In the genomic region with DNA sequence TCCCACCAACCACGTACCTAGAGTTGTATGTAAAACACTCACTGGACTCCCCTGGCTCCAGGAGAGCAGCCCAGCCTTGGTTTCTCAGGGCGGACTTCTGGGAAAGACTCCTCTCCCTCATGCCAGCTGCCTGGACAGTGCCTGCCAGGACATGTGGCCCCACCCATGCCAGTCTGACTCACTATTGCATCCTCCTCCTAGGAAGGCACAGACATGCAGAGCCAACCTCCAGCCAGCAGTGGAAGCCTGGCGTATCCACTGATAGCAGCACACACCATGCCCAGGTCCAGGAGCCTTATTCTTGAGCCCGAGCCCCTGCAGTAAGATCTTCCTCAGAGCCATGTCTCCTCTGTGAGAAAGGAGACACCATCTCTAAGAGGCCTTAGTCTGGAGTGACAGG, we compare ENCODE assay signal across 9 cellular contexts. TPM values are rescaled to one million over a fixed set of nuclear protein-coding genes. Genes with fewer than 3 reads are reported as not detected.
A peak's percentile ranks its signal among the peaks of the same experiment; 100 is the strongest.
DNase-seq lines count a peak whose midpoint lies in the region; ATAC-seq and TF ChIP-seq lines count a peak whose summit lies in the region.
"Had no signal": no experiment of that assay in that cellular context is flagged by ENCODE, and none has a peak within 500 bp of the region (broad histone marks: within the 10 kb centered on the region; RNA-seq: fewer than 3 reads in every experiment).

No MANE protein-coding gene starts in this region.

- no peak for ATAC-seq in CD4-positive, CD25-positive, alpha-beta regulatory T cell (ENCODE audit: low read depth in 2 of 2)
- ATAC-seq in GM21786 (IDR thresholded peaks at IDR 0.05; ENCODE audit: unreplicated experiment): no peak
- ATAC-seq in HG03565 (IDR thresholded peaks at IDR 0.05; ENCODE audit: unreplicated experiment): no peak

- peaks cover 34% of the 10 kb centered on the region for H3K36me3 ChIP-seq in CD4-positive, CD25-positive, alpha-beta regulatory T cell (ENCODE audit: control insufficient read depth, insufficient read depth, low read length)

- TF ChIP-seq CTCF in nephron progenitor cell (IDR thresholded peaks at IDR 0.05): no peak

- no peak for TF ChIP-seq POLR2A in erythroblast (IDR thresholded peaks at IDR 0.05; ENCODE audit: low read length)

- peak overlapping the region in 3 of 4 donors; percentile 17 to 56 (median 34) for H3K4me3 Mint-ChIP-seq in CD4-positive, CD25-positive, alpha-beta regulatory T cell
- peak overlapping the region; percentile 57 for H3K4me3 Mint-ChIP-seq in nephron progenitor cell

- H3K4me3 ChIP-seq in CD4-positive, CD25-positive, alpha-beta regulatory T cell (ENCODE audit: low read depth, low read length): no peak overlapping the region

- no peak overlapping the region for H3K27ac ChIP-seq in CD4-positive, CD25-positive, alpha-beta regulatory T cell (ENCODE audit: insufficient read depth, low read length, poor library complexity, severe bottlenecking)

- peaks cover 27 to 74% (median 62%) of the 10 kb centered on the region in 4 donors for H3K4me1 Mint-ChIP-seq in CD4-positive, CD25-positive, alpha-beta regulatory T cell
- peaks cover 77% of the 10 kb centered on the region for H3K4me1 Mint-ChIP-seq in nephron progenitor cell

- no peaks in the 10 kb centered on the region for H3K9me3 ChIP-seq in CD4-positive, CD25-positive, alpha-beta regulatory T cell (ENCODE audit: control insufficient read depth in 2 of 2, low read length in 2 of 2)

- peaks cover 21% of the 10 kb centered on the region for H3K36me3 Mint-ChIP-seq in CD4-positive, CD25-positive, alpha-beta regulatory T cell
- H3K36me3 Mint-ChIP-seq in nephron progenitor cell (ENCODE audit: low read depth): peaks cover 76% of the 10 kb centered on the region

- H3K9me3 Mint-ChIP-seq in CD4-positive, CD25-positive, alpha-beta regulatory T cell: peaks cover 0 to 1% (median 0%) of the 10 kb centered on the region in 7 donors
- H3K9me3 Mint-ChIP-seq in nephron progenitor cell: no peaks in the 10 kb centered on the region

- peak overlapping the region in 2 of 3 donors; percentile 59 to 91 for H3K27ac Mint-ChIP-seq in CD4-positive, CD25-positive, alpha-beta regulatory T cell
- peak overlapping the region; percentile 88 for H3K27ac Mint-ChIP-seq in nephron progenitor cell

- no peaks in the 10 kb centered on the region for H3K27me3 ChIP-seq in CD4-positive, CD25-positive, alpha-beta regulatory T cell (ENCODE audit: control insufficient read depth, insufficient read depth, low read length)

- H3K27me3 Mint-ChIP-seq in CD4-positive, CD25-positive, alpha-beta regulatory T cell: no peaks in the 10 kb centered on the region
- no peaks in the 10 kb centered on the region for H3K27me3 Mint-ChIP-seq in nephron progenitor cell (ENCODE audit: low read depth, poor library complexity)

- H3K4me1 ChIP-seq in CD4-positive, CD25-positive, alpha-beta regulatory T cell (ENCODE audit: control insufficient read depth, insufficient read depth, low read length, poor library complexity, severe bottlenecking): peaks cover 56% of the 10 kb centered on the region

- DNase-seq in CD4-positive, CD25-positive, alpha-beta regulatory T cell: no peak
- DNase-seq in NCI-H460 (ENCODE audit: extremely low read depth, low read depth) (peak; percentile 78), dermis blood vessel endothelial cell (peak; percentile 51), nephron progenitor cell (no peak), erythroblast (lab: John Stamatoyannopoulos, UW) (no peak), SKM-1 (lab: John Stamatoyannopoulos, UW; ENCODE audit: unreplicated experiment) (no peak)

RNA-seq across cellular contexts. Expression of a gene that starts 8.6 kb away (rescaled TPM):
- total RNA-seq in CD4-positive, CD25-positive, alpha-beta regulatory T cell: 332 TPM
- 100 to 1,000 TPM; 380 to 510 (median 440) TPM for polyA plus RNA-seq in CD4-positive, CD25-positive, alpha-beta regulatory T cell
- total RNA-seq in NCI-H460 (2014; rRNA removed; shearing (Covaris generic)): 858 and 924 TPM in 2 replicates
- 1,397 and 1,512 TPM in 2 replicates for polyA plus RNA-seq in NCI-H460 (2014; cell fraction: nucleus; rRNA removed)
- 714 and 1,526 TPM in 2 replicates for total RNA-seq in dermis blood vessel endothelial cell

RNA-seq across cellular contexts. Expression of a gene that starts 24.8 kb away (rescaled TPM):
- not detected for total RNA-seq in CD4-positive, CD25-positive, alpha-beta regulatory T cell
- not detected for polyA plus RNA-seq in CD4-positive, CD25-positive, alpha-beta regulatory T cell
- total RNA-seq in NCI-H460 (2014; rRNA removed; shearing (Covaris generic)): 0.25 and 0.43 TPM in 2 replicates
- 0.88 TPM in 1 of 2 replicates, not detected in the other for polyA plus RNA-seq in NCI-H460 (2014; cell fraction: nucleus; rRNA removed)
- 0.14 and 0.17 TPM in 2 replicates for total RNA-seq in dermis blood vessel endothelial cell
- total RNA-seq: SK-MEL-5 had no signal

RNA-seq across cellular contexts. Expression of a gene that starts 49.9 kb away (rescaled TPM):
- 101 TPM for total RNA-seq in CD4-positive, CD25-positive, alpha-beta regulatory T cell
- polyA plus RNA-seq in CD4-positive, CD25-positive, alpha-beta regulatory T cell: 10 to 100 TPM; 14.5 to 19.2 (median 16.0) TPM
- 31.4 and 36.9 TPM in 2 replicates for total RNA-seq in NCI-H460 (2014; rRNA removed; shearing (Covaris generic))
- polyA plus RNA-seq in NCI-H460 (2014; cell fraction: nucleus; rRNA removed): 132 and 175 TPM in 2 replicates
- total RNA-seq in dermis blood vessel endothelial cell: 11.4 and 15.7 TPM in 2 replicates

Comparison
In these comparisons a context has a peak if more than half of its experiments do, and no peak if none do; other contexts are left out.
1. DNase-seq: peak in NCI-H460 (single experiment) and dermis blood vessel endothelial cell (single experiment); none in CD4-positive, CD25-positive, alpha-beta regulatory T cell (0 of 3), nephron progenitor cell (single experiment), erythroblast (0 of 2) and SKM-1 (single experiment).